Comparison of ENCODE assay signal across 18 cellular contexts in genomic region chr10:113329121-113329596, GRCh38.
A peak's percentile ranks its signal among the peaks of the same experiment; 100 is the strongest.
DNase-seq lines count a peak whose midpoint lies in the region; ATAC-seq, FAIRE-seq and TF ChIP-seq lines count a peak whose summit lies in the region.
"Had no signal": no experiment of that assay in that cellular context is flagged by ENCODE, and none has a peak within 500 bp of the region (broad histone marks: within the 10 kb centered on the region; RNA-seq: fewer than 3 reads in every experiment).

No MANE protein-coding gene starts in this region.

- H3K27ac Mint-ChIP-seq in endothelial cell (ENCODE audit: unreplicated experiment), result no peak overlapping the region
- H3K27ac Mint-ChIP-seq: activated T-helper 2 cell treated with anti-CD3 and anti-CD28 coated beads, Interferon-gamma antibody, Interleukin-2, Interleukin-4, amounts not matched to agents 10 μg/mL and 5 μg/mL and 100 μg/mL, durations not matched to agents 14 hours and 24 hours and 36 hours; stimulated activated memory B cell treated with anti-CD40 and anti-IgM and Interleukin-4, amounts not matched to agents 10 μg/mL and 1 μg/mL and 100 μg/mL, for 72 hours had no signal

- TF ChIP-seq CTCF in AG10803 (conservative IDR thresholded peaks at IDR 0.05; ENCODE audit: low read length) (no peak), endothelial cell (IDR thresholded peaks at IDR 0.05; ENCODE audit: unreplicated experiment) (no peak)

- FAIRE-seq in H54 (lab: Jason Lieb, UNC), result no peak

- no peak for ATAC-seq in HG03520 (IDR thresholded peaks at IDR 0.05; ENCODE audit: unreplicated experiment)
- ATAC-seq: stimulated activated memory B cell treated with anti-CD40 and anti-IgM and Interleukin-4, amounts not matched to agents 10 μg/mL and 1 μg/mL and 100 μg/mL, for 72 hours had no signal

- peaks cover 5% of the 10 kb centered on the region for H3K36me3 Mint-ChIP-seq in endothelial cell (ENCODE audit: low read depth, unreplicated experiment)
- H3K36me3 Mint-ChIP-seq: stimulated activated memory B cell treated with anti-CD40 and anti-IgM and Interleukin-4, amounts not matched to agents 10 μg/mL and 1 μg/mL and 100 μg/mL, for 72 hours had no signal

- no peaks in the 10 kb centered on the region for H3K27me3 Mint-ChIP-seq in endothelial cell (ENCODE audit: unreplicated experiment)

- H3K4me3 Mint-ChIP-seq in endothelial cell (ENCODE audit: unreplicated experiment), result no peak overlapping the region
- H3K4me3 Mint-ChIP-seq: CD14-positive monocyte; stimulated activated memory B cell treated with anti-CD40 and anti-IgM and Interleukin-4, amounts not matched to agents 10 μg/mL and 1 μg/mL and 100 μg/mL, for 72 hours had no signal

- peaks cover 4% of the 10 kb centered on the region for H3K9me3 Mint-ChIP-seq in endothelial cell (ENCODE audit: unreplicated experiment)
- H3K9me3 Mint-ChIP-seq: activated T-helper 2 cell treated with anti-CD3 and anti-CD28 coated beads, Interferon-gamma antibody, Interleukin-2, Interleukin-4, amounts not matched to agents 10 μg/mL and 5 μg/mL and 100 μg/mL, durations not matched to agents 14 hours and 24 hours and 36 hours had no signal

- H3K4me1 Mint-ChIP-seq in endothelial cell (ENCODE audit: unreplicated experiment), result peaks cover 6% of the 10 kb centered on the region
- H3K4me1 Mint-ChIP-seq: stimulated activated memory B cell treated with anti-CD40 and anti-IgM and Interleukin-4, amounts not matched to agents 10 μg/mL and 1 μg/mL and 100 μg/mL, for 72 hours had no signal

- H3K4me3 ChIP-seq in AG10803 (ENCODE audit: low read length), result no peak overlapping the region
- H3K4me3 ChIP-seq: Peyer's patch, psoas muscle had no signal

- DNase-seq in AG10803 (ENCODE audit: low read depth) (peak; percentile 96), M059J (ENCODE audit: low read depth) (peak; percentile 68), epidermal melanocyte (ENCODE audit: insufficient read length, low spot score) (peak; percentile 37), non-pigmented ciliary epithelial cell (ENCODE audit: low read depth) (peak; percentile 43), H54 (ENCODE audit: insufficient read length, low spot score) (no peak), endothelial cell (ENCODE audit: low spot score) (no peak)
- DNase-seq in activated naive CD4-positive, alpha-beta T cell treated with anti-CD3 and anti-CD28 coated beads, Interleukin-2, amount 50 U/mL, for 16 hours, result no peak
- DNase-seq: activated CD4-positive, alpha-beta T cell treated with anti-CD3 and anti-CD28 coated beads, Interleukin-2, amount 50 U/mL, for 48 hours; central memory CD4-positive, alpha-beta T cell; NCI-H1436 treated with DMSO at 0.1 percent for 48 hours; NCI-H524 treated with DMSO at 0.1 percent for 48 hours; Peyer's patch; psoas muscle; stimulated activated CD4-positive, alpha-beta T cell treated with anti-CD3 and anti-CD28 coated beads, Interleukin-2, amount 100 ng/mL, for 48 hours had no signal

- TF ChIP-seq POLR2A in H54 (IDR thresholded peaks at IDR 0.05; ENCODE audit: low read depth, low read length), result no peak

Comparison
In these comparisons a context has a peak if more than half of its experiments do, and no peak if none do; other contexts are left out.
1. DNase-seq: peak in AG10803 (single experiment), M059J (single experiment), epidermal melanocyte (single experiment) and non-pigmented ciliary epithelial cell (single experiment); none in H54 (single experiment), activated naive CD4-positive, alpha-beta T cell treated with anti-CD3 and anti-CD28 coated beads, Interleukin-2, amount 50 U/mL, for 16 hours (single experiment) and endothelial cell (single experiment).